ENCODE assay signal across 8 cellular contexts in the genomic region with DNA sequence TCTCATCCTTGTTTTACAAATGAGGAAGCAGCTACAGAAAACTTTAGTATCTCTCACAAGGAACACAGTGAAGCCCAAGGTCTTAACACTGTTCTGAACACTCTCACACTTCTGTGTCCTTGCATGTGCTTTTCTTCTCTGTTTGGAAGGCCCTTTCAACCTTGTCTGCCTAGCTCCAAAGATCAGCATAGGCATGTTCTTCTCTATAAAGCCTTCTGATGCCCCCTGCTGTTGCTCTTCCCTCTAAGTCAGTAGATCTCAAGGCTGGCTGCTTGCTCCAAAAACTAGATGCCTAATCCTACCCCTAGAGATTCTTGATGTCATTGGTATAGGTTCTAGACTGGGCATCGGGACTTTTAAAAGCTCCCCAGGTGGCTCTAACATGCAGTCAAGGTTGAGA. TPM values are rescaled to one million over a fixed set of nuclear protein-coding genes. Genes with fewer than 3 reads are reported as not detected.
DNase-seq lines count a peak whose midpoint lies in the region; ATAC-seq and TF ChIP-seq lines count a peak whose summit lies in the region.

No MANE protein-coding gene starts in this region.

- H3K27ac ChIP-seq in mesenchymal stem cell (ENCODE audit: low read length, poor library complexity, severe bottlenecking) = peak overlapping the region; percentile 81
- peak overlapping the region; percentile 27 to 75 (median 68) for H3K27ac ChIP-seq in tibial nerve

- intact Hi-C loops in Right ventricle myocardium inferior (cut with DNase I) = loop anchor here (1.0 to 2.0 kb wide), 3 partner anchors 120 to 207 kb away; a partner anchor contains a TSS
- intact Hi-C loops in cardiac septum (cut with DNase I) = loop anchor here (1.0 to 2.0 kb wide), 2 partner anchors 119 to 207 kb away; a partner anchor contains a TSS

- peaks cover 6% of the 10 kb centered on the region for H3K4me1 ChIP-seq in mesenchymal stem cell (ENCODE audit: control insufficient read depth, insufficient read depth, low read depth, low read length)
- peaks cover 0 to 49% (median 4%) of the 10 kb centered on the region in 4 donors for H3K4me1 ChIP-seq in tibial nerve

- no peak overlapping the region for H3K23ac ChIP-seq in mesenchymal stem cell (ENCODE audit: low read length in 2 of 2)

- 53% methylated on average over 1 of the region's 1 CpG for WGBS in mesenchymal stem cell
- WGBS in tibial nerve, 2 donors = 25 to 44% methylated on average over 1 of the region's 1 CpG

- H3K27me3 ChIP-seq in mesenchymal stem cell (ENCODE audit: control insufficient read depth in 1 of 2, insufficient read depth in 1 of 2, low read length in 2 of 2) (no peaks in the 10 kb centered on the region), tibial nerve (no peaks in the 10 kb centered on the region)

- peak; percentile 92 for ATAC-seq in Right ventricle myocardium inferior

- no peak overlapping the region for H2BK12ac ChIP-seq in mesenchymal stem cell (ENCODE audit: low read length in 2 of 2)

- no peak overlapping the region for H3K18ac ChIP-seq in mesenchymal stem cell (ENCODE audit: low read depth in 1 of 2, low read length in 2 of 2)

- no peak for TF ChIP-seq POLR2A in tibial nerve (IDR thresholded peaks at IDR 0.05)

- H2BK15ac ChIP-seq in mesenchymal stem cell (ENCODE audit: low read depth, poor library complexity, severe bottlenecking) = no peak overlapping the region

- peak overlapping the region; percentile 57 for H3K9ac ChIP-seq in mesenchymal stem cell (ENCODE audit: low read length)

- H3K79me1 ChIP-seq in mesenchymal stem cell (replicated peaks; ENCODE audit: low read length, poor library complexity, severe bottlenecking) = peaks cover 1% of the 10 kb centered on the region

- POLR2A ChIA-PET in HEK293T (lab: Yijun Ruan, JAX) = interaction anchor here (0.6 to 3.3 kb wide), 12 partner anchors 13 to 212 kb away, joined by 3 to 54 read pairs (median 3); a partner anchor contains a TSS

- peak; percentile 36 to 59 (median 40) for TF ChIP-seq CTCF in tibial nerve (IDR thresholded peaks at IDR 0.05)

- H3K4me3 ChIP-seq in mesenchymal stem cell (ENCODE audit: insufficient read depth in 1 of 2, low read depth in 1 of 2, low read length in 2 of 2) (no peak overlapping the region), tibial nerve (peak overlapping the region in 1 of 4 donors; percentile 27)

- no peak overlapping the region for H2AFZ ChIP-seq in mesenchymal stem cell (ENCODE audit: low read depth, low read length)

- TF ChIP-seq EP300 in tibial nerve (IDR thresholded peaks at IDR 0.05) = peak in 1 of 2 donors; percentile 59

- no peak overlapping the region for H2BK5ac ChIP-seq in mesenchymal stem cell (ENCODE audit: low read depth, low read length, poor library complexity, severe bottlenecking)

- H3K9me3 ChIP-seq in mesenchymal stem cell (ENCODE audit: control insufficient read depth, low read length) = no peaks in the 10 kb centered on the region
- no peaks in the 10 kb centered on the region for H3K9me3 ChIP-seq in tibial nerve

- H3K14ac ChIP-seq in mesenchymal stem cell (ENCODE audit: low read length in 2 of 2) = no peak overlapping the region

- CTCF ChIA-PET in HEK293T (lab: Yijun Ruan, JAX) = interaction anchor here (0.5 to 2.6 kb wide), 36 partner anchors 13 to 1916 kb away, joined by 3 to 26 read pairs (median 5); a partner anchor contains a TSS

- no peak overlapping the region for H3K4me2 ChIP-seq in mesenchymal stem cell (ENCODE audit: low read length, poor library complexity, severe bottlenecking)

- no peak overlapping the region for H2BK120ac ChIP-seq in mesenchymal stem cell (ENCODE audit: low read depth, low read length)

- no peaks in the 10 kb centered on the region for H3K36me3 ChIP-seq in mesenchymal stem cell (ENCODE audit: control insufficient read depth in 1 of 2, insufficient read depth in 2 of 2, low read depth in 1 of 2, low read length in 2 of 2)
- H3K36me3 ChIP-seq in tibial nerve = no peaks in the 10 kb centered on the region

- H4K91ac ChIP-seq in mesenchymal stem cell (ENCODE audit: low read length) = no peak overlapping the region

- DNase-seq in Right ventricle myocardium inferior (ENCODE audit: missing footprints) (no peak), cardiac septum (ENCODE audit: low spot score) (no peak), HEK293T (ENCODE audit: extremely low spot score) (peak; percentile 42), NCI-H1417 (lab: John Stamatoyannopoulos, UW) (peak in 2 of 3 experiments; percentile 45 to 83), SW480 (ENCODE audit: low spot score) (peak; percentile 90), ecto neural progenitor cell (ENCODE audit: low spot score) (peak; percentile 49), mesenchymal stem cell (peak; percentile 84), tibial nerve (ENCODE audit: low spot score in 2 of 2) (peak; percentile 13 to 66)

- no peak overlapping the region for H2AK5ac ChIP-seq in mesenchymal stem cell (ENCODE audit: low read length, severe bottlenecking)

- no peak overlapping the region for H4K8ac ChIP-seq in mesenchymal stem cell (ENCODE audit: low read length)

- peak overlapping the region in 1 of 2 experiments; percentile 37 for H3K4ac ChIP-seq in mesenchymal stem cell (ENCODE audit: low read depth in 1 of 2, low read length in 2 of 2)

TF ChIP-seq in HEK293T, 16 proteins besides CTCF, POLR2A, EP300 and RAD21:
- TF ChIP-seq, protein P1, sequence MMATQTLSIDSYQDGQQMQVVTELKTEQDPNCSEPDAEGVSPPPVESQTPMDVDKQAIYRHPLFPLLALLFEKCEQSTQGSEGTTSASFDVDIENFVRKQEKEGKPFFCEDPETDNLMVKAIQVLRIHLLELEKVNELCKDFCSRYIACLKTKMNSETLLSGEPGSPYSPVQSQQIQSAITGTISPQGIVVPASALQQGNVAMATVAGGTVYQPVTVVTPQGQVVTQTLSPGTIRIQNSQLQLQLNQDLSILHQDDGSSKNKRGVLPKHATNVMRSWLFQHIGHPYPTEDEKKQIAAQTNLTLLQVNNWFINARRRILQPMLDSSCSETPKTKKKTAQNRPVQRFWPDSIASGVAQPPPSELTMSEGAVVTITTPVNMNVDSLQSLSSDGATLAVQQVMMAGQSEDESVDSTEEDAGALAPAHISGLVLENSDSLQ (IDR thresholded peaks at IDR 0.05) = no peak
- TF ChIP-seq FOXM1 (IDR thresholded peaks at IDR 0.05; ENCODE audit: borderline replicate concordance) (no peak), BHLHE40 (IDR thresholded peaks at IDR 0.05; ENCODE audit: borderline replicate concordance) (no peak), FOXA1 (IDR thresholded peaks at IDR 0.05) (no peak), ARNT (IDR thresholded peaks at IDR 0.05) (no peak), HDGF (IDR thresholded peaks at IDR 0.05; ENCODE audit: borderline replicate concordance) (no peak), ELF4 (IDR thresholded peaks at IDR 0.05) (no peak)

RNA-seq across cellular contexts. Expression of a gene that starts 5.9 kb away (rescaled TPM):
- 112 TPM for total RNA-seq in Right ventricle myocardium inferior
- total RNA-seq in cardiac septum = 76.4 TPM
- polyA plus RNA-seq in mesenchymal stem cell (2013, experiment 1 of 2) = 48.2 TPM
- 54.2 TPM for polyA plus RNA-seq in mesenchymal stem cell (2013, experiment 2 of 2)
- total RNA-seq in tibial nerve = 100 to 1,000 TPM in 1 of 4 donors, 10 to 100 TPM in 1, 1 to 10 TPM in 2; 3.9 to 115 (median 9.0) TPM

RNA-seq across cellular contexts. Expression of a gene that starts 6.0 kb away (rescaled TPM):
- total RNA-seq in Right ventricle myocardium inferior (0.32 TPM), cardiac septum (not detected), tibial nerve (1 to 10 TPM in 1 of 4 donors, under 1 TPM in 1, not detected in 2; 0.22 to 1.5 TPM)
- not detected for polyA plus RNA-seq in mesenchymal stem cell (2013, experiment 1 of 2)
- polyA plus RNA-seq in mesenchymal stem cell (2013, experiment 2 of 2) = not detected

Comparison
In these comparisons a context has a peak if more than half of its experiments do, and no peak if none do; other contexts are left out.
1. DNase-seq: peak in HEK293T (single experiment), NCI-H1417 (2 of 3), SW480 (single experiment), ecto neural progenitor cell (single experiment), mesenchymal stem cell (single experiment) and tibial nerve (2 of 2); none in Right ventricle myocardium inferior (single experiment) and cardiac septum (single experiment).